17 cellular contexts compared by ENCODE assay signal in the genomic region with DNA sequence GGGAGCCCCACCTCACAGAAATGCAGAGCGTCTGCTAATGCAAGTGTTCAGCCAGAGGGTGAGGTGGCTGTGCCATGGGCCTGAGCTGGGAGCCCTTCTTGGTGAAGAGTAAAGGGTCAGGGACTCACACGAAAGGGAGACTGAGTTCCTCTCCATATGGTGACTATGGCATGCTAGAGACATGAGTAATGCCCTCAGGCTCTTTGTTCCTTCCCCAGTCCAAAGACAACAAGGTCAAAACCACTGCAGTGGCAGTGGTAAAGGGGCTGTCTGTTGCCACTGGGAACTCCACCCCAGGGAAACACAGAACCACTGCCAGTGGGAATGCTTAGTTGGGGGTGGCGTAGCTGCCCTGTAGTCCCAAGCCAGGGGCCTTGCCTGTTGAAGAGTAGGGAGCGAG. TPM values are rescaled to one million over a fixed set of nuclear protein-coding genes. Genes with fewer than 3 reads are reported as not detected.
A peak's percentile ranks its signal among the peaks of the same experiment; 100 is the strongest.
DNase-seq lines count a peak whose midpoint lies in the region; ATAC-seq and TF ChIP-seq lines count a peak whose summit lies in the region.
"Had no signal": no experiment of that assay in that cellular context is flagged by ENCODE, and none has a peak within 500 bp of the region (broad histone marks: within the 10 kb centered on the region; RNA-seq: fewer than 3 reads in every experiment).

No MANE protein-coding gene starts in this region.

- CTCF ChIA-PET in Panc1 (lab: Charles Lee) = no interaction called here

- intact Hi-C loops in Panc1 (cut with micrococcal nuclease; ENCODE audit: unreplicated experiment) = no loop called here

- no peaks in the 10 kb centered on the region for H3K27me3 ChIP-seq in Panc1 (ENCODE audit: control insufficient read depth, insufficient read depth, low read length)

- H3K9me3 ChIP-seq in Panc1 (ENCODE audit: control insufficient read depth, insufficient read depth, low read depth, low read length) = no peaks in the 10 kb centered on the region
- H3K9me3 ChIP-seq: heart right ventricle had no signal

- TF ChIP-seq CTCF in Panc1 (IDR thresholded peaks at IDR 0.05) = no peak

- POLR2A ChIA-PET in Panc1 (lab: Charles Lee) = interaction anchor here (0.5 kb wide), 1 partner anchor 143 kb away, joined by 5 read pairs; no protein-coding TSS in a partner anchor

- in situ Hi-C loops in Panc1 (cut with HindIII; ENCODE audit: low pct_unique_long_range_greater_than_20kb, low sequenced_read_pairs) = no loop called here

- H3K36me3 ChIP-seq in Panc1 (ENCODE audit: control insufficient read depth, insufficient read depth, low read length) = no peaks in the 10 kb centered on the region
- H3K36me3 ChIP-seq: heart right ventricle had no signal

- H3K4me1 ChIP-seq in Panc1 (ENCODE audit: control insufficient read depth, insufficient read depth, low read length) = no peaks in the 10 kb centered on the region
- H3K4me1 ChIP-seq: heart right ventricle had no signal

- DNase-seq in GM04503 (ENCODE audit: low read depth) = peak; percentile 51
- DNase-seq in Panc1 (ENCODE audit: low read depth, low spot score) = no peak
- DNase-seq in fibroblast of gingiva (ENCODE audit: low read depth) = peak; percentile 71
- DNase-seq in renal cortical epithelial cell (ENCODE audit: low read depth) = peak; percentile 38
- DNase-seq in NCI-H524 (lab: John Stamatoyannopoulos, UW) = no peak
- DNase-seq in GF-D8 (lab: John Stamatoyannopoulos, UW) = no peak
- no peak for DNase-seq in ureter (ENCODE audit: low spot score)
- DNase-seq: activated CD4-positive, alpha-beta T cell treated with anti-CD3 and anti-CD28 coated beads for 48 hours; anterior cingulate cortex; CD4-positive, alpha-beta T cell; heart right ventricle; NCI-H1436 treated with DMSO at 0.1 percent for 48 hours; NCI-H510A; right cardiac atrium; RPMI8226; stimulated activated naive CD4-positive, alpha-beta T cell; T-helper 2 cell had no signal

- no peak overlapping the region for H3K27ac ChIP-seq in Panc1 (ENCODE audit: low read length)
- H3K27ac ChIP-seq: heart right ventricle had no signal

- BruUV-seq in Panc1 (replicated peaks; lab: Mats Ljungman, UMichigan) = no TSS peak

- H3K4me3 ChIP-seq in Panc1 (ENCODE audit: low read depth in 2 of 2, low read length in 2 of 2) = no peak overlapping the region
- H3K4me3 ChIP-seq: heart right ventricle had no signal

- ATAC-seq in Panc1 = peak; percentile 76
- ATAC-seq: heart right ventricle, right cardiac atrium had no signal

RNA-seq across cellular contexts. Expression of a gene that starts 22.4 kb away (rescaled TPM):
- total RNA-seq in Panc1 (2021; ENCODE audit: unreplicated experiment) (0.44 TPM), renal cortical epithelial cell (0.30 TPM in 1 of 2 replicates, not detected in the other), ureter (2.3 TPM)
- polyA plus RNA-seq in Panc1 (2012; ENCODE audit: insufficient read length) = 0.46 TPM
- total RNA-seq: CD4-positive, alpha-beta T cell had no signal

Comparison
In these comparisons a context has a peak if more than half of its experiments do, and no peak if none do; other contexts are left out.
1. DNase-seq: peak in GM04503 (single experiment), fibroblast of gingiva (single experiment) and renal cortical epithelial cell (single experiment); none in Panc1 (single experiment), NCI-H524 (0 of 2), GF-D8 (single experiment) and ureter (single experiment).